In genomic region chr15:84826369-84826823, GRCh38 we compare ENCODE assay signal across 10 cellular contexts. TPM values are rescaled to one million over a fixed set of nuclear protein-coding genes. Genes with fewer than 3 reads are reported as not detected.
DNase-seq lines count a peak whose midpoint lies in the region; ATAC-seq, FAIRE-seq and TF ChIP-seq lines count a peak whose summit lies in the region.
"Had no signal": no experiment of that assay in that cellular context is flagged by ENCODE, and none has a peak within 500 bp of the region (broad histone marks: within the 10 kb centered on the region; RNA-seq: fewer than 3 reads in every experiment).

No MANE protein-coding gene starts in this region.

- POLR2A ChIA-PET in activated naive CD8-positive, alpha-beta T cell treated with anti-CD3 and anti-CD28 coated beads, Interleukin-2, amount 10 ng/mL, durations not matched to agents 7 days and 5 days (lab: Charles Lee) = no interaction called here
- POLR2A ChIA-PET in PC-3 (lab: Charles Lee; ENCODE audit: unreplicated experiment) = no interaction called here

- BruUV-seq in PC-3 (replicated peaks; lab: Mats Ljungman, UMichigan) = no TSS peak

- peak; percentile 77 for TF ChIP-seq CTCF in PC-3 (conservative IDR thresholded peaks at IDR 0.05; ENCODE audit: low read depth, low read length)

- H3K27ac Mint-ChIP-seq in activated naive CD8-positive, alpha-beta T cell treated with anti-CD3 and anti-CD28 coated beads, Interleukin-2, amount 10 ng/mL, durations not matched to agents 7 days and 5 days = no peak overlapping the region
- H3K27ac Mint-ChIP-seq in activated naive CD8-positive, alpha-beta T cell treated with anti-CD3 and anti-CD28 coated beads, Interleukin-2, amount 50 U/mL, for 24 hours = no peak overlapping the region

- H3K9me2 ChIP-seq in PC-3 (replicated peaks; ENCODE audit: low read length) = no peaks in the 10 kb centered on the region

- H3K4me3 ChIP-seq in PC-3 (ENCODE audit: low read length) = no peak overlapping the region
- H3K4me3 ChIP-seq: adrenal gland had no signal

- peak overlapping the region; percentile 71; the same call in 1 of the 2 replicates for H2AFZ ChIP-seq in PC-3 (ENCODE audit: low read length)

- no peaks in the 10 kb centered on the region for H3K36me3 Mint-ChIP-seq in activated naive CD8-positive, alpha-beta T cell treated with anti-CD3 and anti-CD28 coated beads, Interleukin-2, amount 10 ng/mL, durations not matched to agents 7 days and 5 days
- H3K36me3 Mint-ChIP-seq in activated naive CD8-positive, alpha-beta T cell treated with anti-CD3 and anti-CD28 coated beads, Interleukin-2, amount 50 U/mL, for 24 hours (ENCODE audit: low read depth) = no peaks in the 10 kb centered on the region
- H3K36me3 Mint-ChIP-seq: IgD-negative memory B cell had no signal

- H3K9ac ChIP-seq in PC-3 (ENCODE audit: low read length) = no peak overlapping the region

- no peak overlapping the region for H3K4me3 Mint-ChIP-seq in activated naive CD8-positive, alpha-beta T cell treated with anti-CD3 and anti-CD28 coated beads, Interleukin-2, amount 10 ng/mL, durations not matched to agents 7 days and 5 days
- no peak overlapping the region for H3K4me3 Mint-ChIP-seq in activated naive CD8-positive, alpha-beta T cell treated with anti-CD3 and anti-CD28 coated beads, Interleukin-2, amount 50 U/mL, for 24 hours
- H3K4me3 Mint-ChIP-seq: IgD-negative memory B cell had no signal

- peaks cover 7% of the 10 kb centered on the region for H3K27me3 Mint-ChIP-seq in activated naive CD8-positive, alpha-beta T cell treated with anti-CD3 and anti-CD28 coated beads, Interleukin-2, amount 10 ng/mL, durations not matched to agents 7 days and 5 days
- no peaks in the 10 kb centered on the region for H3K27me3 Mint-ChIP-seq in activated naive CD8-positive, alpha-beta T cell treated with anti-CD3 and anti-CD28 coated beads, Interleukin-2, amount 50 U/mL, for 24 hours

- intact Hi-C loops in PC-3 (cut with micrococcal nuclease) = no loop called here

- H3K4me2 ChIP-seq in PC-3 (ENCODE audit: low read length) = no peak overlapping the region

- H3K4me1 ChIP-seq in PC-3 (ENCODE audit: insufficient read depth, low read length) = no peaks in the 10 kb centered on the region

- H3K27ac ChIP-seq in PC-3 (ENCODE audit: low read length) = no peak overlapping the region

- H3K79me2 ChIP-seq in PC-3 (ENCODE audit: low read length) = no peaks in the 10 kb centered on the region

- no peaks in the 10 kb centered on the region for H3K36me3 ChIP-seq in PC-3 (ENCODE audit: low read depth, low read length)
- H3K36me3 ChIP-seq: adrenal gland had no signal

- H3K9me3 ChIP-seq in PC-3 (ENCODE audit: low read length) = no peaks in the 10 kb centered on the region
- H3K9me3 ChIP-seq: adrenal gland had no signal

- CTCF ChIA-PET in PC-3 (lab: Charles Lee) = no interaction called here

- H3K9me3 Mint-ChIP-seq in activated naive CD8-positive, alpha-beta T cell treated with anti-CD3 and anti-CD28 coated beads, Interleukin-2, amount 10 ng/mL, durations not matched to agents 7 days and 5 days = no peaks in the 10 kb centered on the region
- no peaks in the 10 kb centered on the region for H3K9me3 Mint-ChIP-seq in activated naive CD8-positive, alpha-beta T cell treated with anti-CD3 and anti-CD28 coated beads, Interleukin-2, amount 50 U/mL, for 24 hours
- H3K9me3 Mint-ChIP-seq: IgD-negative memory B cell had no signal

- no peak for DNase-seq in activated naive CD8-positive, alpha-beta T cell treated with anti-CD3 and anti-CD28 coated beads, Interleukin-2, amount 10 ng/mL, durations not matched to agents 7 days and 5 days
- DNase-seq in activated naive CD8-positive, alpha-beta T cell treated with anti-CD3 and anti-CD28 coated beads, Interleukin-2, amount 50 U/mL, for 24 hours = no peak
- DNase-seq in PC-3 (peak; percentile 67), glomerular visceral epithelial cell (ENCODE audit: extremely low spot score) (peak; percentile 33), urothelium cell line (ENCODE audit: low spot score) (peak; percentile 35), GM19238 (ENCODE audit: insufficient read length, low spot score) (no peak), amygdala (lab: John Stamatoyannopoulos, UW) (no peak), OCI-M2 (lab: John Stamatoyannopoulos, UW; ENCODE audit: unreplicated experiment) (no peak)

- no peak for FAIRE-seq in urothelium cell line (lab: Jason Lieb, UNC)

- peak; percentile 58 for ATAC-seq in activated naive CD8-positive, alpha-beta T cell treated with anti-CD3 and anti-CD28 coated beads, Interleukin-2, amount 10 ng/mL, durations not matched to agents 7 days and 5 days (ENCODE audit: low read depth)
- no peak for ATAC-seq in activated naive CD8-positive, alpha-beta T cell treated with anti-CD3 and anti-CD28 coated beads, Interleukin-2, amount 50 U/mL, for 24 hours
- ATAC-seq in PC-3 = peak; percentile 71

- H3K27me3 ChIP-seq in PC-3 (ENCODE audit: low read length) = no peaks in the 10 kb centered on the region
- H3K27me3 ChIP-seq: adrenal gland had no signal

- H3F3A ChIP-seq in PC-3 (ENCODE audit: low read length, unreplicated experiment) = no peaks in the 10 kb centered on the region

- H4K20me1 ChIP-seq in PC-3 (ENCODE audit: low read length) = no peaks in the 10 kb centered on the region

- H3K4me1 Mint-ChIP-seq in activated naive CD8-positive, alpha-beta T cell treated with anti-CD3 and anti-CD28 coated beads, Interleukin-2, amount 10 ng/mL, durations not matched to agents 7 days and 5 days = no peaks in the 10 kb centered on the region
- H3K4me1 Mint-ChIP-seq in activated naive CD8-positive, alpha-beta T cell treated with anti-CD3 and anti-CD28 coated beads, Interleukin-2, amount 50 U/mL, for 24 hours = no peaks in the 10 kb centered on the region
- H3K4me1 Mint-ChIP-seq: IgD-negative memory B cell had no signal

RNA-seq across cellular contexts. Expression of gene ALPK3, which starts 9.2 kb away (rescaled TPM):
- total RNA-seq in activated naive CD8-positive, alpha-beta T cell treated with anti-CD3 and anti-CD28 coated beads, Interleukin-2, amount 10 ng/mL, durations not matched to agents 7 days and 5 days = under 1 TPM; 0.17 to 0.28 TPM
- 2.4 and 6.9 TPM in 2 replicates for total RNA-seq in PC-3 (2014; rRNA removed)

RNA-seq across cellular contexts. Expression of gene SLC28A1, which starts 58.1 kb away (rescaled TPM):
- total RNA-seq in activated naive CD8-positive, alpha-beta T cell treated with anti-CD3 and anti-CD28 coated beads, Interleukin-2, amount 10 ng/mL, durations not matched to agents 7 days and 5 days = not detected
- 0.58 and 1.1 TPM in 2 replicates for total RNA-seq in PC-3 (2014; rRNA removed)

Comparison
In these comparisons a context has a peak if more than half of its experiments do, and no peak if none do; other contexts are left out.
1. DNase-seq: peak in PC-3 (single experiment), glomerular visceral epithelial cell (single experiment) and urothelium cell line (single experiment); none in activated naive CD8-positive, alpha-beta T cell treated with anti-CD3 and anti-CD28 coated beads, Interleukin-2, amount 10 ng/mL, durations not matched to agents 7 days and 5 days (single experiment), activated naive CD8-positive, alpha-beta T cell treated with anti-CD3 and anti-CD28 coated beads, Interleukin-2, amount 50 U/mL, for 24 hours (single experiment), GM19238 (single experiment), amygdala (0 of 56) and OCI-M2 (single experiment).